In genomic region chr6:142885182-142885867, GRCh38 we compare ENCODE assay signal across 1 cellular context.
TF ChIP-seq lines count a peak whose summit lies in the region.

No MANE protein-coding gene starts in this region.

TF ChIP-seq in HEK293, 187 proteins besides CTCF, POLR2A, EP300 and RAD21 (continued from another document and continues in another):
- no peak for TF ChIP-seq ZNF214 (tag by site-specific recombination; IDR thresholded peaks at IDR 0.05; ENCODE audit: borderline replicate concordance)
- TF ChIP-seq ZNF16 (tag by site-specific recombination; IDR thresholded peaks at IDR 0.05; ENCODE audit: low read depth), result no peak
- TF ChIP-seq PRDM10 (tag by site-specific recombination; IDR thresholded peaks at IDR 0.05), result peak; percentile 53
- peak; percentile 99 for TF ChIP-seq INSM2 (tag by site-specific recombination; IDR thresholded peaks at IDR 0.05)
- no peak for TF ChIP-seq ZNF513 (tag by site-specific recombination; IDR thresholded peaks at IDR 0.05)
- peak; percentile 90; the same call in 1 of the 2 replicates for TF ChIP-seq KLF17 (tag by site-specific recombination; IDR thresholded peaks at IDR 0.05)
- no peak for TF ChIP-seq ZNF274 (IDR thresholded peaks at IDR 0.05; ENCODE audit: low read length)
- TF ChIP-seq ZNF274 (tag by site-specific recombination; IDR thresholded peaks at IDR 0.05; ENCODE audit: borderline replicate concordance), result no peak
- no peak for TF ChIP-seq ZNF280D (tag by site-specific recombination; IDR thresholded peaks at IDR 0.05)
- TF ChIP-seq TSHZ1 (tag by site-specific recombination; IDR thresholded peaks at IDR 0.05; ENCODE audit: borderline replicate concordance), result peak; percentile 98
- TF ChIP-seq ZBTB48 (tag by site-specific recombination; IDR thresholded peaks at IDR 0.05), result no peak; the same call in 1 of the 2 replicates
- TF ChIP-seq ZNF19 (tag by site-specific recombination; IDR thresholded peaks at IDR 0.05; ENCODE audit: low read depth), result no peak
- TF ChIP-seq ZNF510 (tag by site-specific recombination; IDR thresholded peaks at IDR 0.05; ENCODE audit: insufficient replicate concordance), result peak; percentile 14
- no peak for TF ChIP-seq SALL2 (tag by site-specific recombination; IDR thresholded peaks at IDR 0.05; ENCODE audit: borderline replicate concordance)
- TF ChIP-seq ZNF791 (tag by site-specific recombination; IDR thresholded peaks at IDR 0.05), result no peak
- no peak; the same call in 1 of the 2 replicates for TF ChIP-seq ZNF518A (tag by site-specific recombination; conservative IDR thresholded peaks at IDR 0.05; ENCODE audit: low read depth)
- TF ChIP-seq ZNF184 (tag by site-specific recombination; IDR thresholded peaks at IDR 0.05), result peak; percentile 66; the same call in 1 of the 2 replicates
- no peak for TF ChIP-seq ZNF148 (tag by site-specific recombination; IDR thresholded peaks at IDR 0.05; ENCODE audit: borderline replicate concordance)
- TF ChIP-seq ZNF670 (tag by site-specific recombination; IDR thresholded peaks at IDR 0.05; ENCODE audit: low read depth), result no peak
- TF ChIP-seq ZXDB (tag by site-specific recombination; IDR thresholded peaks at IDR 0.05), result peak; percentile 96
- no peak for TF ChIP-seq ZNF530 (tag by site-specific recombination; IDR thresholded peaks at IDR 0.05; ENCODE audit: low read depth)
- TF ChIP-seq ZNF830 (tag by site-specific recombination; IDR thresholded peaks at IDR 0.05; ENCODE audit: low read depth), result no peak
- no peak for TF ChIP-seq ZNF707 (tag by site-specific recombination; IDR thresholded peaks at IDR 0.05)
- TF ChIP-seq AEBP2 (tag by site-specific recombination; IDR thresholded peaks at IDR 0.05; ENCODE audit: borderline replicate concordance), result no peak
- no peak for TF ChIP-seq ZNF23 (tag by site-specific recombination; IDR thresholded peaks at IDR 0.05; ENCODE audit: borderline replicate concordance)
- TF ChIP-seq ZBTB1 (tag by site-specific recombination; IDR thresholded peaks at IDR 0.05), result no peak
- no peak for TF ChIP-seq EGR2 (tag by site-specific recombination; IDR thresholded peaks at IDR 0.05; ENCODE audit: low read depth)
- TF ChIP-seq ZNF596 (tag by site-specific recombination; IDR thresholded peaks at IDR 0.05), result no peak
